ENCODE assay signal across 11 cellular contexts in genomic region chr6:125834347-125834746, GRCh38. TPM values are rescaled to one million over a fixed set of nuclear protein-coding genes. Genes with fewer than 3 reads are reported as not detected.
DNase-seq lines count a peak whose midpoint lies in the region; ATAC-seq lines count a peak whose summit lies in the region.
"Had no signal": no experiment of that assay in that cellular context is flagged by ENCODE, and none has a peak within 500 bp of the region (broad histone marks: within the 10 kb centered on the region; RNA-seq: fewer than 3 reads in every experiment).

No MANE protein-coding gene starts in this region.

- no peaks in the 10 kb centered on the region for H3K27me3 Mint-ChIP-seq in CD4-positive, alpha-beta memory T cell
- peaks cover 0 to 3% (median 1%) of the 10 kb centered on the region in 3 donors for H3K27me3 Mint-ChIP-seq in immature natural killer cell (ENCODE audit: low read depth in 3 of 3)

- no peak overlapping the region for H3K4me3 ChIP-seq in CD4-positive, alpha-beta memory T cell (ENCODE audit: low read length in 2 of 2)

- POLR2A ChIA-PET in CD4-positive, alpha-beta memory T cell (lab: Charles Lee; ENCODE audit: partially characterized antibody) = interaction anchor here (0.7 to 10.8 kb wide), 8 partner anchors 10 to 534 kb away, joined by 3 to 217 read pairs (median 4); partner anchors contain the start of genes HINT3 and NCOA7

- no peak overlapping the region for H3K27ac ChIP-seq in CD4-positive, alpha-beta memory T cell (ENCODE audit: low read depth, low read length)

- peaks cover 62% of the 10 kb centered on the region for H3K4me1 ChIP-seq in CD4-positive, alpha-beta memory T cell (ENCODE audit: insufficient read depth, low read length)

- no peaks in the 10 kb centered on the region for H3K27me3 ChIP-seq in CD4-positive, alpha-beta memory T cell (ENCODE audit: insufficient read depth, low read length)

- CTCF ChIA-PET in CD4-positive, alpha-beta memory T cell (lab: Charles Lee; ENCODE audit: partially characterized antibody) = interaction anchor here (0.9 to 12.6 kb wide), 9 partner anchors 11 to 122 kb away, joined by 3 to 152 read pairs (median 4); partner anchors contain the start of genes HINT3 and NCOA7

- DNase-seq in CD4-positive, alpha-beta memory T cell = peak in 4 of 5 donors; percentile 24 to 50 (median 38)
- DNase-seq in immature natural killer cell = peak; percentile 25 to 39 (median 31)
- no peak for DNase-seq in NCI-H446 treated with DMSO at 0.1 percent for 48 hours (lab: John Stamatoyannopoulos, UW)
- DNase-seq in SW 1271 (lab: John Stamatoyannopoulos, UW) = no peak
- DNase-seq in medulla oblongata (ENCODE audit: extremely low spot score) = no peak
- DNase-seq: NCI-H82, occipital lobe had no signal

- no peaks in the 10 kb centered on the region for H3K9me3 ChIP-seq in CD4-positive, alpha-beta memory T cell (ENCODE audit: control insufficient read depth in 1 of 2, low read length in 2 of 2)

- intact Hi-C loops in CD4-positive, alpha-beta memory T cell (cut with micrococcal nuclease) = loop anchor here (2.0 kb wide), 1 partner anchor 16 kb away; no protein-coding TSS in a partner anchor

- H3K4me3 Mint-ChIP-seq in CD4-positive, alpha-beta memory T cell = peak overlapping the region; percentile 16 to 78 (median 40)
- H3K4me3 Mint-ChIP-seq in immature natural killer cell = peak overlapping the region; percentile 34 to 79 (median 49)

- H3K9me3 Mint-ChIP-seq in CD4-positive, alpha-beta memory T cell = no peaks in the 10 kb centered on the region
- peaks cover 0 to 2% (median 0%) of the 10 kb centered on the region in 6 donors for H3K9me3 Mint-ChIP-seq in immature natural killer cell

- H3K4me1 Mint-ChIP-seq in CD4-positive, alpha-beta memory T cell = peaks cover 54 to 78% (median 64%) of the 10 kb centered on the region in 4 donors
- peaks cover 62 to 68% of the 10 kb centered on the region in 2 donors for H3K4me1 Mint-ChIP-seq in immature natural killer cell

- H3K36me3 Mint-ChIP-seq in CD4-positive, alpha-beta memory T cell = peaks cover 12 to 18% of the 10 kb centered on the region in 2 donors
- peaks cover 0 to 4% (median 0%) of the 10 kb centered on the region in 3 donors for H3K36me3 Mint-ChIP-seq in immature natural killer cell

- ATAC-seq in GM21367 (IDR thresholded peaks at IDR 0.05; ENCODE audit: unreplicated experiment) (peak; percentile 62), HG03460 (IDR thresholded peaks at IDR 0.05; ENCODE audit: unreplicated experiment) (peak; percentile 96), GM19035 (IDR thresholded peaks at IDR 0.05; ENCODE audit: unreplicated experiment) (no peak)
- ATAC-seq: esophagus mucosa had no signal

- H3K36me3 ChIP-seq in CD4-positive, alpha-beta memory T cell (ENCODE audit: insufficient read depth, low read length) = no peaks in the 10 kb centered on the region

- peak overlapping the region; percentile 49 to 95 (median 81) for H3K27ac Mint-ChIP-seq in CD4-positive, alpha-beta memory T cell
- H3K27ac Mint-ChIP-seq in immature natural killer cell = peak overlapping the region; percentile 86 to 93 (median 90)

RNA-seq across cellular contexts. Expression of gene NCOA7, which starts 43.6 kb away (rescaled TPM):
- 10 to 100 TPM; 73.6 to 75.1 TPM for total RNA-seq in CD4-positive, alpha-beta memory T cell
- 10 to 100 TPM; 16.9 to 53.5 TPM for polyA plus RNA-seq in CD4-positive, alpha-beta memory T cell
- 10 to 100 TPM; 10.2 to 48.1 (median 16.1) TPM for polyA plus RNA-seq in immature natural killer cell

Comparison
In these comparisons a context has a peak if more than half of its experiments do, and no peak if none do; other contexts are left out.
1. DNase-seq: peak in CD4-positive, alpha-beta memory T cell (4 of 5) and immature natural killer cell (3 of 3); none in NCI-H446 treated with DMSO at 0.1 percent for 48 hours (single experiment), SW 1271 (0 of 2) and medulla oblongata (single experiment).